8 cellular contexts compared by ENCODE assay signal in genomic region chr1:63522891-63523728, GRCh38. TPM values are rescaled to one million over a fixed set of nuclear protein-coding genes. Genes with fewer than 3 reads are reported as not detected.
A peak's percentile ranks its signal among the peaks of the same experiment; 100 is the strongest.
DNase-seq lines count a peak whose midpoint lies in the region; ATAC-seq and TF ChIP-seq lines count a peak whose summit lies in the region.

Gene EFCAB7 (plus strand): TSS chr1:63523525. CDS start chr1:63525573, 2,048 bp downstream.
Gene ITGB3BP (minus strand): TSS chr1:63523225. CDS start chr1:63523133, 92 bp downstream.

- H3K4me3 ChIP-seq in thymus (ENCODE audit: low read length), result peak within 1 kb of the TSS; percentile 94

- DNase-seq in GM10266 (ENCODE audit: extremely low spot score) (peak; percentile 65), NCI-H1092 (lab: John Stamatoyannopoulos, UW) (peak; percentile 87), SKM-1 (lab: John Stamatoyannopoulos, UW; ENCODE audit: unreplicated experiment) (peak; percentile 91), Right ventricle myocardium inferior (ENCODE audit: missing footprints) (peak; percentile 88), osteocyte (ENCODE audit: extremely low spot score, unreplicated experiment) (peak; percentile 93)
- DNase-seq in activated naive CD8-positive, alpha-beta T cell treated with anti-CD3 and anti-CD28 coated beads, Interleukin-2, amount 10 ng/mL, durations not matched to agents 7 days and 5 days, result peak; percentile 87

- no peak for TF ChIP-seq CTCF in GM10266 (IDR thresholded peaks at IDR 0.05; ENCODE audit: control insufficient read depth, insufficient read depth, low read depth, missing control alignments)
- TF ChIP-seq CTCF in osteocyte (IDR thresholded peaks at IDR 0.05), result no peak

- H3K27ac Mint-ChIP-seq in activated naive CD8-positive, alpha-beta T cell treated with anti-CD3 and anti-CD28 coated beads, Interleukin-2, amount 10 ng/mL, durations not matched to agents 7 days and 5 days, result peak within 1 kb of the TSS; percentile 91
- H3K27ac Mint-ChIP-seq in osteocyte (ENCODE audit: unreplicated experiment), result peak within 1 kb of the TSS; percentile 98

- H3K9me3 Mint-ChIP-seq in activated naive CD8-positive, alpha-beta T cell treated with anti-CD3 and anti-CD28 coated beads, Interleukin-2, amount 10 ng/mL, durations not matched to agents 7 days and 5 days, result no peaks in the 10 kb centered on the region
- no peaks in the 10 kb centered on the region for H3K9me3 Mint-ChIP-seq in osteocyte (ENCODE audit: unreplicated experiment)

- no peaks in the 10 kb centered on the region for H3K27me3 ChIP-seq in thymus (ENCODE audit: control insufficient read depth, insufficient read depth)

- H3K4me1 ChIP-seq in thymus (ENCODE audit: control insufficient read depth, insufficient read depth, low read length), result peaks cover 3% of the 10 kb centered on the region

- no peaks in the 10 kb centered on the region for H3K36me3 ChIP-seq in thymus (ENCODE audit: control insufficient read depth, insufficient read depth)

- ATAC-seq in HG02610 (IDR thresholded peaks at IDR 0.05; ENCODE audit: unreplicated experiment) (peak; percentile 88), Right ventricle myocardium inferior (peak; percentile 92)
- ATAC-seq in activated naive CD8-positive, alpha-beta T cell treated with anti-CD3 and anti-CD28 coated beads, Interleukin-2, amount 10 ng/mL, durations not matched to agents 7 days and 5 days (ENCODE audit: low read depth), result peak; percentile 89

- peak within 1 kb of the TSS; percentile 93 for H3K27ac ChIP-seq in thymus (ENCODE audit: low read depth)

- POLR2A ChIA-PET in activated naive CD8-positive, alpha-beta T cell treated with anti-CD3 and anti-CD28 coated beads, Interleukin-2, amount 10 ng/mL, durations not matched to agents 7 days and 5 days (lab: Charles Lee), result interaction anchor here (0.6 kb wide), 1 partner anchor 42 kb away, joined by 3 read pairs; no protein-coding TSS in a partner anchor

- peaks cover 1% of the 10 kb centered on the region for H3K36me3 Mint-ChIP-seq in activated naive CD8-positive, alpha-beta T cell treated with anti-CD3 and anti-CD28 coated beads, Interleukin-2, amount 10 ng/mL, durations not matched to agents 7 days and 5 days
- H3K36me3 Mint-ChIP-seq in osteocyte (ENCODE audit: unreplicated experiment), result peaks cover 4% of the 10 kb centered on the region

- no peaks in the 10 kb centered on the region for H3K27me3 Mint-ChIP-seq in activated naive CD8-positive, alpha-beta T cell treated with anti-CD3 and anti-CD28 coated beads, Interleukin-2, amount 10 ng/mL, durations not matched to agents 7 days and 5 days
- H3K27me3 Mint-ChIP-seq in osteocyte (ENCODE audit: unreplicated experiment), result no peaks in the 10 kb centered on the region

- intact Hi-C loops in Right ventricle myocardium inferior (cut with DNase I), result no loop called here

- H3K4me3 Mint-ChIP-seq in activated naive CD8-positive, alpha-beta T cell treated with anti-CD3 and anti-CD28 coated beads, Interleukin-2, amount 10 ng/mL, durations not matched to agents 7 days and 5 days, result peak within 1 kb of the TSS; percentile 88
- peak within 1 kb of the TSS; percentile 93 for H3K4me3 Mint-ChIP-seq in osteocyte (ENCODE audit: unreplicated experiment)

- no peaks in the 10 kb centered on the region for H3K9me3 ChIP-seq in thymus (ENCODE audit: control insufficient read depth)

- peaks cover 25% of the 10 kb centered on the region for H3K4me1 Mint-ChIP-seq in activated naive CD8-positive, alpha-beta T cell treated with anti-CD3 and anti-CD28 coated beads, Interleukin-2, amount 10 ng/mL, durations not matched to agents 7 days and 5 days
- H3K4me1 Mint-ChIP-seq in osteocyte (ENCODE audit: unreplicated experiment), result peaks cover 16% of the 10 kb centered on the region

- under 1% methylated on average over 50 of the region's 50 CpGs for WGBS in thymus

RNA-seq across cellular contexts. Expression of gene EFCAB7, which starts in this region (rescaled TPM):
- 10 to 100 TPM in 1 of 2 experiments, 1 to 10 TPM in 1; 7.4 to 11.8 TPM for total RNA-seq in activated naive CD8-positive, alpha-beta T cell treated with anti-CD3 and anti-CD28 coated beads, Interleukin-2, amount 10 ng/mL, durations not matched to agents 7 days and 5 days
- total RNA-seq in Right ventricle myocardium inferior (9.0 TPM), osteocyte (6.6 and 7.5 TPM in 2 replicates)
- polyA plus RNA-seq in thymus, result 9.7 TPM

RNA-seq across cellular contexts. Expression of gene ITGB3BP, which starts in this region (rescaled TPM):
- 10 to 100 TPM; 47.0 to 49.4 TPM for total RNA-seq in activated naive CD8-positive, alpha-beta T cell treated with anti-CD3 and anti-CD28 coated beads, Interleukin-2, amount 10 ng/mL, durations not matched to agents 7 days and 5 days
- 9.3 TPM for total RNA-seq in Right ventricle myocardium inferior
- 17.9 and 20.0 TPM in 2 replicates for total RNA-seq in osteocyte
- polyA plus RNA-seq in thymus, result 34.2 TPM

Comparison
In these comparisons a context has a peak if more than half of its experiments do, and no peak if none do; other contexts are left out.
1. Peak in every context shown above with its lines: DNase-seq, ATAC-seq, H3K4me3 ChIP-seq and H3K27ac ChIP-seq.